ENCODE assay signal across 8 cellular contexts in the genomic region with DNA sequence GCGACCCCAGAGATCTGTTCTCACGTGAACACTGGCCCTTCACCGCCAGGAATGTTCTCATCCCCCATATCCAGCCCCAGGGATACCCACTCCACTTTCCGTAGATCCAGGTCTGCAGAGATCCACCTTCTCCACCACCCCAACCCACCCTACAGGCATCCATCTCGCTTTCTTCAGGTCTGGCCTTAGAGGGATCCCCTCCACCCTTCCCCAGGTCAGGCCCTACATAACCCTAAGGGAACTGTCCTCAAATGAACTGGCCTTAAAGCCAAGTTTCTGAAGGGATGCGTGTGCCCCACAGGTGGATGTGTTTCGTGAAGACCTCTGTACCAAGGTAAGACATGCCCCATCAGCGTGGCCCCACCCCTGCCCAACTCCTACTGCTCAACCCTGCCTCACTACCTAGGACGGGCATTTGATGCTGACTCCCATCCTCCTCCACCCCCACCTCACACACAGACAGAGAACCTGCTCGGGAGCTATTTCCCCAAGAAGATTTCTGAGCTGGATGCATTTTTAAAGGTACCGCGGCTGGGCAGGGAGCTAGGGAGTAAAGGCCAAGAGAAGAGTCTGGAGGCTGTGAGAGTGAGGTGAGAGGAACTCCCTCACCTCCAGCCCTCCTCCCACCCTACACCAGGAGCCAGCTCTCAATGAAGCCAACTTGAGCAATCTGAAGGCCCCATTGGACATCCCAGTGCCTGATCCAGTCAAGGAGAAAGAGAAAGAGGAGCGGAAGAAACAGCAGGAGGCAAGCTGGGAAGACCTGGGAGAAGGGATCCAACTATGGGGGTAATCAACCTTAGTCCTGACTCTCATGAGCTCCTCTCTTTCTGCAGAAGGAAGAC. TPM values are rescaled to one million over a fixed set of nuclear protein-coding genes. Genes with fewer than 3 reads are reported as not detected.
DNase-seq lines count a peak whose midpoint lies in the region; ATAC-seq and TF ChIP-seq lines count a peak whose summit lies in the region.

No MANE protein-coding gene starts in this region.

- H4K20me1 ChIP-seq in GM23248 (ENCODE audit: insufficient read depth) (no peaks in the 10 kb centered on the region), fibroblast of lung (ENCODE audit: control insufficient read depth, extremely low read depth, insufficient read depth, low read length) (no peaks in the 10 kb centered on the region)

- TF ChIP-seq EP300 in sigmoid colon (IDR thresholded peaks at IDR 0.05) = no peak

- peak overlapping the region; percentile 93 for H3K9ac ChIP-seq in GM23248
- H3K9ac ChIP-seq in SK-N-MC (ENCODE audit: insufficient read length) = peak overlapping the region; percentile 84
- peak overlapping the region; percentile 89 for H3K9ac ChIP-seq in fibroblast of lung (ENCODE audit: insufficient read depth, low read length)

- H3K4me3 ChIP-seq in GM23248 = peak overlapping the region; percentile 90
- peak overlapping the region; percentile 94 for H3K4me3 ChIP-seq in SK-N-MC
- H3K4me3 ChIP-seq in fibroblast of lung (replicated peaks in 1 of 4; ENCODE audit: control extremely low read depth in 1 of 4, insufficient read depth in 1 of 4, low read depth in 3 of 4, low read length in 4 of 4) = peak overlapping the region; percentile 69 to 90 (median 84)
- H3K4me3 ChIP-seq in sigmoid colon = peak overlapping the region; percentile 85 to 99 (median 96)

- peak overlapping the region; percentile 87 for H3K4me2 ChIP-seq in GM23248 (ENCODE audit: unreplicated experiment)
- H3K4me2 ChIP-seq in fibroblast of lung (ENCODE audit: extremely low read depth, insufficient read depth, low read length) = peak overlapping the region; percentile 96

- H2AFZ ChIP-seq in GM23248 = peak overlapping the region; percentile 95; the same call in 1 of the 2 replicates
- no peak overlapping the region for H2AFZ ChIP-seq in fibroblast of lung (ENCODE audit: low read length)

- no peak for TF ChIP-seq POLR2A in sigmoid colon (IDR thresholded peaks at IDR 0.05)

- WGBS in GM23248 (ENCODE audit: low coverage in 1 of 2, low lambda C conversion rate in 2 of 2, missing lambda C conversion rate in 2 of 2), 2 experiments = 42 to 43% methylated on average over 13 of the region's 13 CpGs
- 19 to 35% methylated on average over 13 of the region's 13 CpGs for WGBS in sigmoid colon, 2 donors

- no peaks in the 10 kb centered on the region for H3K9me3 ChIP-seq in GM23248 (ENCODE audit: low read depth)
- H3K9me3 ChIP-seq in SK-N-MC (ENCODE audit: low read depth, low read length) = no peaks in the 10 kb centered on the region
- no peaks in the 10 kb centered on the region for H3K9me3 ChIP-seq in fibroblast of lung (ENCODE audit: control insufficient read depth, insufficient read depth, low read depth, low read length)
- H3K9me3 ChIP-seq in sigmoid colon = no peaks in the 10 kb centered on the region

- no peaks in the 10 kb centered on the region for H3K9me2 ChIP-seq in GM23248 (ENCODE audit: insufficient read depth)

- peaks cover 14% of the 10 kb centered on the region; the same call in 1 of the 2 replicates for H3K4me1 ChIP-seq in GM23248 (ENCODE audit: insufficient read depth)
- H3K4me1 ChIP-seq in fibroblast of lung (ENCODE audit: control insufficient read depth, extremely low read depth, insufficient read depth, low read length) = peaks cover 6% of the 10 kb centered on the region
- H3K4me1 ChIP-seq in sigmoid colon = peaks cover 0 to 45% (median 37%) of the 10 kb centered on the region in 4 donors

- peaks cover 2% of the 10 kb centered on the region for H3F3A ChIP-seq in GM23248 (ENCODE audit: insufficient read depth)

- in situ Hi-C loops in GM23248 (cut with MboI) = no loop called here

- H3K27ac ChIP-seq in GM23248 (no peak overlapping the region), SK-N-MC (no peak overlapping the region), fibroblast of lung (ENCODE audit: insufficient read depth, low read length) (peak overlapping the region; percentile 87), sigmoid colon (peak overlapping the region; percentile 93 to 95 (median 94))

- H3K79me2 ChIP-seq in GM23248 (ENCODE audit: insufficient read depth) (peaks cover 45% of the 10 kb centered on the region), fibroblast of lung (ENCODE audit: control insufficient read depth, insufficient read depth, low read length) (peaks cover 31% of the 10 kb centered on the region)

- intact Hi-C loops in sigmoid colon (cut with DNase I) = loop anchor here (2.0 to 5.0 kb wide), 2 partner anchors 22 to 580 kb away; a partner anchor contains a TSS

- no peaks in the 10 kb centered on the region for H3K27me3 ChIP-seq in GM23248 (replicated peaks; ENCODE audit: insufficient read depth)
- no peaks in the 10 kb centered on the region for H3K27me3 ChIP-seq in fibroblast of lung (ENCODE audit: control insufficient read depth, insufficient read depth, low read length)
- no peaks in the 10 kb centered on the region for H3K27me3 ChIP-seq in sigmoid colon

- ATAC-seq in HG02763 (IDR thresholded peaks at IDR 0.05; ENCODE audit: unreplicated experiment) = no peak

- H3K36me3 ChIP-seq in GM23248 (ENCODE audit: low read depth) = peaks cover 12% of the 10 kb centered on the region; the same call in 1 of the 2 replicates
- H3K36me3 ChIP-seq in SK-N-MC (ENCODE audit: insufficient read depth, low read length) = peaks cover 19% of the 10 kb centered on the region
- H3K36me3 ChIP-seq in fibroblast of lung (ENCODE audit: control insufficient read depth, insufficient read depth, low read length) = peaks cover 7% of the 10 kb centered on the region
- peaks cover 14 to 24% (median 17%) of the 10 kb centered on the region in 4 donors for H3K36me3 ChIP-seq in sigmoid colon

- TF ChIP-seq CTCF in fibroblast of lung (conservative IDR thresholded peaks at IDR 0.05 in 1 of 2, IDR thresholded peaks at IDR 0.05 in 1 of 2; ENCODE audit: low read depth in 1 of 2, low read length in 2 of 2) (no peak), sigmoid colon (IDR thresholded peaks at IDR 0.05) (no peak)

- DNase-seq in GM23248 = no peak
- no peak for DNase-seq in SK-N-MC (ENCODE audit: low read depth, low spot score)
- DNase-seq in fibroblast of lung (ENCODE audit: low read depth in 2 of 2) = no peak
- no peak for DNase-seq in sigmoid colon
- no peak for DNase-seq in amygdala (lab: John Stamatoyannopoulos, UW)
- DNase-seq in C1 segment of cervical spinal cord (lab: John Stamatoyannopoulos, UW) = no peak
- no peak for DNase-seq in NCI-H2196 (lab: John Stamatoyannopoulos, UW; ENCODE audit: unreplicated experiment)

RNA-seq across cellular contexts. Expression of a gene that starts 0.9 kb away (rescaled TPM):
- total RNA-seq in GM23248 (2014; rRNA removed; shearing (Covaris generic)) = 58.9 and 67.7 TPM in 2 replicates
- polyA plus RNA-seq in GM23248 (2016; fragmentation: Nextera tagmentation; extraction: Ambion mirVana) (144 and 147 TPM in 2 replicates), fibroblast of lung (221 and 266 TPM in 2 replicates), sigmoid colon (100 to 1,000 TPM; 309 to 438 (median 416) TPM)
- total RNA-seq in fibroblast of lung (172 and 177 TPM in 2 replicates), sigmoid colon (100 to 1,000 TPM; 129 to 186 (median 152) TPM)
- polyA plus RNA-seq in fibroblast of lung (2012) = 217 and 263 TPM in 2 replicates
- 42.6 and 61.4 TPM in 2 replicates for polyA minus RNA-seq in fibroblast of lung (ENCODE audit: low replicate concordance)

RNA-seq across cellular contexts. Expression of a gene that starts 4.5 kb away (rescaled TPM):
- 17.1 and 22.9 TPM in 2 replicates for total RNA-seq in GM23248 (2014; rRNA removed; shearing (Covaris generic))
- 27.4 and 28.7 TPM in 2 replicates for polyA plus RNA-seq in GM23248 (2016; fragmentation: Nextera tagmentation; extraction: Ambion mirVana)
- 12.3 and 18.0 TPM in 2 replicates for total RNA-seq in fibroblast of lung
- 6.6 and 10.2 TPM in 2 replicates for polyA plus RNA-seq in fibroblast of lung
- polyA plus RNA-seq in fibroblast of lung (2012) = 18.1 and 24.8 TPM in 2 replicates
- 8.3 and 11.2 TPM in 2 replicates for polyA minus RNA-seq in fibroblast of lung (ENCODE audit: low replicate concordance)
- 10 to 100 TPM in 3 of 4 donors, 1 to 10 TPM in 1; 5.0 to 20.9 (median 12.9) TPM for total RNA-seq in sigmoid colon
- 10 to 100 TPM; 20.6 to 37.2 (median 30.8) TPM for polyA plus RNA-seq in sigmoid colon

RNA-seq across cellular contexts. Expression of a gene that starts 6.4 kb away (rescaled TPM):
- not detected in 2 replicates for total RNA-seq in GM23248 (2014; rRNA removed; shearing (Covaris generic))
- polyA plus RNA-seq in GM23248 (2016; fragmentation: Nextera tagmentation; extraction: Ambion mirVana) = not detected in 2 replicates
- total RNA-seq in fibroblast of lung = under 0.01 TPM in 1 of 2 replicates, not detected in the other
- polyA plus RNA-seq in fibroblast of lung = not detected in 2 replicates
- polyA plus RNA-seq in fibroblast of lung (2012) = 0.17 TPM in 1 of 2 replicates, not detected in the other
- 2.9 TPM in 1 of 2 replicates, not detected in the other for polyA minus RNA-seq in fibroblast of lung (ENCODE audit: low replicate concordance)
- under 1 TPM in 1 of 4 donors, not detected in 3; 0.33 TPM for total RNA-seq in sigmoid colon
- 1 to 10 TPM in 1 of 3 donors, not detected in 2; 1.8 TPM for polyA plus RNA-seq in sigmoid colon

RNA-seq across cellular contexts. Expression of a gene that starts 9.5 kb away (rescaled TPM):
- total RNA-seq in GM23248 (2014; rRNA removed; shearing (Covaris generic)) = 38.3 and 41.4 TPM in 2 replicates
- polyA plus RNA-seq in GM23248 (2016; fragmentation: Nextera tagmentation; extraction: Ambion mirVana) (158 and 164 TPM in 2 replicates), fibroblast of lung (132 and 175 TPM in 2 replicates), sigmoid colon (100 to 1,000 TPM; 228 to 485 (median 356) TPM)
- total RNA-seq in fibroblast of lung (82.7 and 148 TPM in 2 replicates), sigmoid colon (10 to 100 TPM; 26.2 to 43.5 (median 34.5) TPM)
- polyA plus RNA-seq in fibroblast of lung (2012) = 219 and 238 TPM in 2 replicates
- 45.8 and 77.6 TPM in 2 replicates for polyA minus RNA-seq in fibroblast of lung (ENCODE audit: low replicate concordance)

RNA-seq across cellular contexts. Expression of a gene that starts 10.4 kb away (rescaled TPM):
- 40.3 and 50.0 TPM in 2 replicates for total RNA-seq in GM23248 (2014; rRNA removed; shearing (Covaris generic))
- polyA plus RNA-seq in GM23248 (2016; fragmentation: Nextera tagmentation; extraction: Ambion mirVana) (29.4 and 36.7 TPM in 2 replicates), fibroblast of lung (9.2 and 14.8 TPM in 2 replicates), sigmoid colon (10 to 100 TPM; 13.6 to 57.8 (median 37.8) TPM)
- total RNA-seq in fibroblast of lung (25.4 and 30.3 TPM in 2 replicates), sigmoid colon (10 to 100 TPM; 20.2 to 38.4 (median 29.7) TPM)
- 27.1 and 38.2 TPM in 2 replicates for polyA plus RNA-seq in fibroblast of lung (2012)
- 100 and 211 TPM in 2 replicates for polyA minus RNA-seq in fibroblast of lung (ENCODE audit: low replicate concordance)

Comparison
In these comparisons a context has a peak if more than half of its experiments do, and no peak if none do; other contexts are left out.
1. H3K27ac ChIP-seq: peak in fibroblast of lung (single experiment) and sigmoid colon (4 of 4); none in GM23248 (single experiment) and SK-N-MC (single experiment).
2. Peak in every context shown above with its lines, with median percentiles within 50 percentile points of each other: H3K4me3 ChIP-seq and H3K9ac ChIP-seq.